Comparison of ENCODE assay signal across 9 cellular contexts in genomic region chr22:20017622-20017958, GRCh38. TPM values are rescaled to one million over a fixed set of nuclear protein-coding genes. Genes with fewer than 3 reads are reported as not detected.
A peak's percentile ranks its signal among the peaks of the same experiment; 100 is the strongest.
DNase-seq lines count a peak whose midpoint lies in the region; ATAC-seq, FAIRE-seq and TF ChIP-seq lines count a peak whose summit lies in the region.
"Had no signal": no experiment of that assay in that cellular context is flagged by ENCODE, and none has a peak within 500 bp of the region (broad histone marks: within the 10 kb centered on the region; RNA-seq: fewer than 3 reads in every experiment).

No MANE protein-coding gene starts in this region.

- H3K4me1 ChIP-seq in cardiac muscle cell (ENCODE audit: low read depth) (peaks cover 5% of the 10 kb centered on the region), HepG2 (ENCODE audit: insufficient read depth, low read length) (peaks cover 69% of the 10 kb centered on the region)

- TF ChIP-seq CTCF in cardiac muscle cell (IDR thresholded peaks at IDR 0.05; ENCODE audit: low read depth, low read length) (no peak), HepG2 (CRISPR knock-in tag; IDR thresholded peaks at IDR 0.05) (no peak)

- CTCF ChIA-PET in activated CD8-positive, alpha-beta T cell treated with anti-CD3 and anti-CD28 coated beads, Interleukin-2, amount 10 ng/mL, durations not matched to agents 7 days and 5 days (lab: Charles Lee), result interaction anchor here (1.5 kb wide), 1 partner anchor 111 kb away, joined by 4 read pairs; no protein-coding TSS in a partner anchor
- CTCF ChIA-PET in HepG2 (lab: Yijun Ruan, JAX; ENCODE audit: low intra/inter-chr PET ratio, low total read pairs), result no interaction called here

- POLR2A ChIA-PET in activated CD8-positive, alpha-beta T cell treated with anti-CD3 and anti-CD28 coated beads, Interleukin-2, amount 10 ng/mL, durations not matched to agents 7 days and 5 days (lab: Charles Lee), result no interaction called here
- POLR2A ChIA-PET in HepG2 (lab: Yijun Ruan, JAX), result no interaction called here

- ATAC-seq in Right ventricle myocardium superior (ENCODE audit: poor library complexity) (no peak), HepG2 (no peak), GM19395 (IDR thresholded peaks at IDR 0.05; ENCODE audit: unreplicated experiment) (no peak)
- ATAC-seq in activated CD8-positive, alpha-beta T cell treated with anti-CD3 and anti-CD28 coated beads, Interleukin-2, amount 10 ng/mL, durations not matched to agents 7 days and 5 days, result no peak
- no peak for ATAC-seq in stimulated activated naive CD8-positive, alpha-beta T cell treated with anti-CD3 and anti-CD28 coated beads, Interleukin-15, amount 100 ng/mL, for 72 hours

- peaks cover 18% of the 10 kb centered on the region for H3K79me2 ChIP-seq in HepG2 (ENCODE audit: insufficient read depth, low read length)

- H3K27ac ChIP-seq in cardiac muscle cell (no peak overlapping the region), HepG2 (ENCODE audit: extremely low read length, insufficient read depth, low read length) (no peak overlapping the region)

- H3K36me3 Mint-ChIP-seq in activated CD8-positive, alpha-beta T cell treated with anti-CD3 and anti-CD28 coated beads, Interleukin-2, amount 10 ng/mL, durations not matched to agents 7 days and 5 days (ENCODE audit: low read depth), result peaks cover 6% of the 10 kb centered on the region

- H3K4me3 Mint-ChIP-seq in activated CD8-positive, alpha-beta T cell treated with anti-CD3 and anti-CD28 coated beads, Interleukin-2, amount 10 ng/mL, durations not matched to agents 7 days and 5 days, result peak overlapping the region; percentile 82
- peak overlapping the region; percentile 90 to 91 for H3K4me3 Mint-ChIP-seq in stimulated activated naive CD8-positive, alpha-beta T cell treated with anti-CD3 and anti-CD28 coated beads, Interleukin-15, amount 100 ng/mL, for 72 hours

- intact Hi-C loops in Right ventricle myocardium superior (cut with DNase I), result no loop called here
- intact Hi-C loops in HepG2 (cut with micrococcal nuclease; ENCODE audit: unreplicated experiment), result loop anchor here (10.0 kb wide), 1 partner anchor 57 kb away; no protein-coding TSS in a partner anchor

- H3K4me1 Mint-ChIP-seq in activated CD8-positive, alpha-beta T cell treated with anti-CD3 and anti-CD28 coated beads, Interleukin-2, amount 10 ng/mL, durations not matched to agents 7 days and 5 days (ENCODE audit: low read depth), result peaks cover 32% of the 10 kb centered on the region
- peaks cover 32% of the 10 kb centered on the region for H3K4me1 Mint-ChIP-seq in stimulated activated naive CD8-positive, alpha-beta T cell treated with anti-CD3 and anti-CD28 coated beads, Interleukin-15, amount 100 ng/mL, for 72 hours

- H2AFZ ChIP-seq in HepG2 (ENCODE audit: low read length), result no peak overlapping the region

- TF ChIP-seq RAD21 in HepG2 (CRISPR knock-in tag; IDR thresholded peaks at IDR 0.05), result no peak

- FAIRE-seq in HepG2 (lab: Jason Lieb, UNC), result no peak

- no TSS peak for BruUV-seq in HepG2 (replicated peaks; lab: Mats Ljungman, UMichigan)

- no peaks in the 10 kb centered on the region for H3K9me3 Mint-ChIP-seq in activated CD8-positive, alpha-beta T cell treated with anti-CD3 and anti-CD28 coated beads, Interleukin-2, amount 10 ng/mL, durations not matched to agents 7 days and 5 days (ENCODE audit: insufficient read depth)
- no peaks in the 10 kb centered on the region for H3K9me3 Mint-ChIP-seq in stimulated activated naive CD8-positive, alpha-beta T cell treated with anti-CD3 and anti-CD28 coated beads, Interleukin-15, amount 100 ng/mL, for 72 hours

- H3K36me3 ChIP-seq in cardiac muscle cell (no peaks in the 10 kb centered on the region), HepG2 (replicated peaks in 1 of 2; ENCODE audit: control insufficient read depth in 1 of 2, insufficient read depth in 2 of 2, low read length in 2 of 2) (no peaks in the 10 kb centered on the region)

- H3K27me3 ChIP-seq in cardiac muscle cell (peaks cover 48% of the 10 kb centered on the region), HepG2 (ENCODE audit: control insufficient read depth in 1 of 2, insufficient read depth in 2 of 2, low read length in 2 of 2) (peaks cover 0 to 5% of the 10 kb centered on the region in 2 experiments; a peak in 2 of 5 replicates)

- H3K4me3 ChIP-seq in cardiac muscle cell (peak overlapping the region; percentile 63), HepG2 (replicated peaks in 1 of 3; ENCODE audit: insufficient read depth in 1 of 3, low read depth in 2 of 3, low read length in 3 of 3) (peak overlapping the region; percentile 67 to 81 (median 70))

- no peak for TF ChIP-seq EP300 in HepG2 (IDR thresholded peaks at IDR 0.05; ENCODE audit: low read depth in 2 of 2, low read length in 2 of 2)
- no peak for TF ChIP-seq EP300 in HepG2 (CRISPR knock-in tag; IDR thresholded peaks at IDR 0.05; ENCODE audit: borderline replicate concordance)

- in situ Hi-C loops in HepG2 (cut with HindIII; ENCODE audit: extremely low pct_ligation_motif_present, low pct_unique_long_range_greater_than_20kb), result no loop called here

- TF ChIP-seq POLR2A in HepG2 (IDR thresholded peaks at IDR 0.05; ENCODE audit: insufficient read depth in 1 of 2, low read depth in 2 of 2, low read length in 2 of 2), result no peak

- DNase-seq in cardiac muscle cell (ENCODE audit: low read depth in 1 of 2, low spot score in 1 of 2), result no peak
- no peak for DNase-seq in Right ventricle myocardium superior
- DNase-seq in activated CD8-positive, alpha-beta T cell treated with anti-CD3 and anti-CD28 coated beads, Interleukin-2, amount 10 ng/mL, durations not matched to agents 7 days and 5 days, result no peak
- no peak for DNase-seq in HepG2 (ENCODE audit: low spot score)
- no peak for DNase-seq in stimulated activated naive CD8-positive, alpha-beta T cell treated with anti-CD3 and anti-CD28 coated beads, Interleukin-15, amount 100 ng/mL, for 72 hours
- DNase-seq in iPS-NIHi7 (ENCODE audit: extremely low spot score), result no peak
- no peak for DNase-seq in activated effector memory CD4-positive, alpha-beta T cell treated with anti-CD3 and anti-CD28 coated beads, Interleukin-2, amount 50 U/mL, for 16 hours
- DNase-seq: stimulated activated CD4-positive, alpha-beta T cell treated with anti-CD3 and anti-CD28 coated beads, Interleukin-15, amount 100 ng/mL, for 24 hours had no signal

- peak overlapping the region; percentile 95 for H3K4me2 ChIP-seq in HepG2 (ENCODE audit: low read depth, low read length)

- H3K27ac Mint-ChIP-seq in activated CD8-positive, alpha-beta T cell treated with anti-CD3 and anti-CD28 coated beads, Interleukin-2, amount 10 ng/mL, durations not matched to agents 7 days and 5 days, result no peak overlapping the region
- H3K27ac Mint-ChIP-seq in stimulated activated naive CD8-positive, alpha-beta T cell treated with anti-CD3 and anti-CD28 coated beads, Interleukin-15, amount 100 ng/mL, for 72 hours, result no peak overlapping the region

- H4K20me1 ChIP-seq in HepG2 (ENCODE audit: insufficient read depth, low read length), result no peaks in the 10 kb centered on the region

- no peaks in the 10 kb centered on the region for H3K9me3 ChIP-seq in cardiac muscle cell (ENCODE audit: low read depth)
- H3K9me3 ChIP-seq in HepG2 (ENCODE audit: low read length), result no peaks in the 10 kb centered on the region

- WGBS in HepG2 (ENCODE audit: low lambda C conversion rate), result 57% methylated on average over 5 of the region's 9 CpGs

- H3K27me3 Mint-ChIP-seq in activated CD8-positive, alpha-beta T cell treated with anti-CD3 and anti-CD28 coated beads, Interleukin-2, amount 10 ng/mL, durations not matched to agents 7 days and 5 days (ENCODE audit: low read depth), result peaks cover 31% of the 10 kb centered on the region
- peaks cover 36% of the 10 kb centered on the region for H3K27me3 Mint-ChIP-seq in stimulated activated naive CD8-positive, alpha-beta T cell treated with anti-CD3 and anti-CD28 coated beads, Interleukin-15, amount 100 ng/mL, for 72 hours

- peak overlapping the region; percentile 23; the same call in 1 of the 2 replicates for H3K9ac ChIP-seq in HepG2 (ENCODE audit: insufficient read depth, low read depth, low read length)

RNA-seq across cellular contexts. Expression of gene ARVCF, which starts 1.0 kb away (rescaled TPM):
- 55.5 and 64.3 TPM in 2 replicates for total RNA-seq in cardiac muscle cell
- 28.8 and 40.3 TPM in 2 replicates for polyA plus RNA-seq in cardiac muscle cell
- 31.4 TPM for total RNA-seq in Right ventricle myocardium superior
- 1 to 10 TPM in 1 of 2 experiments, under 1 TPM in 1; 0.86 to 1.4 TPM for total RNA-seq in activated CD8-positive, alpha-beta T cell treated with anti-CD3 and anti-CD28 coated beads, Interleukin-2, amount 10 ng/mL, durations not matched to agents 7 days and 5 days
- total RNA-seq in HepG2 (2016; rRNA removed; fragmentation: Illumina TruSeq; extraction: Trizol), result 10.4 and 17.7 TPM in 2 replicates
- 3.9 and 4.0 TPM in 2 replicates for total RNA-seq in HepG2 (2016; cell fraction: cytosol; rRNA removed; fragmentation: Illumina TruSeq; extraction: Trizol; ENCODE audit: low read depth)
- total RNA-seq in HepG2 (2016; cell fraction: insoluble cytoplasmic fraction; rRNA removed; fragmentation: Illumina TruSeq; extraction: Trizol), result 8.1 and 18.0 TPM in 2 replicates
- total RNA-seq in HepG2 (2016; cell fraction: membrane; rRNA removed; fragmentation: Illumina TruSeq; extraction: Trizol), result 3.8 and 4.0 TPM in 2 replicates
- total RNA-seq in HepG2 (2016; cell fraction: nucleus; rRNA removed; fragmentation: Illumina TruSeq; extraction: Trizol), result 20.2 and 20.4 TPM in 2 replicates
- 16.4 and 23.8 TPM in 2 replicates for polyA plus RNA-seq in HepG2 (2011; rRNA removed)
- 8.4 and 13.1 TPM in 2 replicates for polyA plus RNA-seq in HepG2 (2011; cell fraction: cytosol; rRNA removed)
- polyA plus RNA-seq in HepG2 (2011; cell fraction: nucleus; rRNA removed), result 152 and 182 TPM in 2 replicates
- polyA plus RNA-seq in HepG2 (2012), result 11.1 and 12.4 TPM in 2 replicates
- polyA plus RNA-seq in HepG2 (2016; cell fraction: cytosol; fragmentation: Illumina TruSeq; extraction: Trizol; ENCODE audit: low read depth), result 0.99 and 1.4 TPM in 2 replicates
- 8.5 and 10.9 TPM in 2 replicates for polyA plus RNA-seq in HepG2 (2016; cell fraction: insoluble cytoplasmic fraction; fragmentation: Illumina TruSeq; extraction: Trizol; ENCODE audit: low read depth)
- polyA plus RNA-seq in HepG2 (2016; cell fraction: membrane; fragmentation: Illumina TruSeq; extraction: Trizol; ENCODE audit: low read depth), result 2.0 and 2.3 TPM in 2 replicates
- 42.2 and 48.6 TPM in 2 replicates for polyA plus RNA-seq in HepG2 (2016; cell fraction: nucleus; fragmentation: Illumina TruSeq; extraction: Trizol; ENCODE audit: insufficient read depth, low read depth)
- polyA minus RNA-seq in HepG2 (2011; rRNA and poly(A)+ RNA removed; ENCODE audit: low replicate concordance), result 1.2 and 26.6 TPM in 2 replicates
- 9.2 and 12.0 TPM in 2 replicates for polyA minus RNA-seq in HepG2 (2011; cell fraction: cytosol; rRNA and poly(A)+ RNA removed)
- 28.6 and 29.7 TPM in 2 replicates for polyA minus RNA-seq in HepG2 (2011; cell fraction: nucleus; rRNA and poly(A)+ RNA removed)

RNA-seq across cellular contexts. Expression of gene TANGO2, which starts 3.3 kb away (rescaled TPM):
- total RNA-seq in cardiac muscle cell (19.4 and 21.9 TPM in 2 replicates), Right ventricle myocardium superior (62.3 TPM), HepG2 (2016; rRNA removed; fragmentation: Illumina TruSeq; extraction: Trizol) (12.1 and 12.9 TPM in 2 replicates)
- polyA plus RNA-seq in cardiac muscle cell (17.5 and 18.7 TPM in 2 replicates), HepG2 (2011; rRNA removed) (14.8 and 20.8 TPM in 2 replicates)
- total RNA-seq in activated CD8-positive, alpha-beta T cell treated with anti-CD3 and anti-CD28 coated beads, Interleukin-2, amount 10 ng/mL, durations not matched to agents 7 days and 5 days, result 10 to 100 TPM; 39.1 to 43.3 TPM
- total RNA-seq in HepG2 (2016; cell fraction: cytosol; rRNA removed; fragmentation: Illumina TruSeq; extraction: Trizol; ENCODE audit: low read depth), result 7.0 and 7.5 TPM in 2 replicates
- 11.8 and 12.2 TPM in 2 replicates for total RNA-seq in HepG2 (2016; cell fraction: insoluble cytoplasmic fraction; rRNA removed; fragmentation: Illumina TruSeq; extraction: Trizol)
- 17.5 and 20.9 TPM in 2 replicates for total RNA-seq in HepG2 (2016; cell fraction: membrane; rRNA removed; fragmentation: Illumina TruSeq; extraction: Trizol)
- total RNA-seq in HepG2 (2016; cell fraction: nucleus; rRNA removed; fragmentation: Illumina TruSeq; extraction: Trizol), result 7.2 and 10.6 TPM in 2 replicates
- polyA plus RNA-seq in HepG2 (2011; cell fraction: cytosol; rRNA removed), result 17.4 and 18.3 TPM in 2 replicates
- polyA plus RNA-seq in HepG2 (2011; cell fraction: nucleus; rRNA removed), result 24.2 and 25.5 TPM in 2 replicates
- 5.0 and 9.6 TPM in 2 replicates for polyA plus RNA-seq in HepG2 (2012)
- 8.1 TPM in 2 replicates for polyA plus RNA-seq in HepG2 (2016; cell fraction: cytosol; fragmentation: Illumina TruSeq; extraction: Trizol; ENCODE audit: low read depth)
- polyA plus RNA-seq in HepG2 (2016; cell fraction: insoluble cytoplasmic fraction; fragmentation: Illumina TruSeq; extraction: Trizol; ENCODE audit: low read depth), result 10.1 and 14.2 TPM in 2 replicates
- 14.1 and 15.1 TPM in 2 replicates for polyA plus RNA-seq in HepG2 (2016; cell fraction: membrane; fragmentation: Illumina TruSeq; extraction: Trizol; ENCODE audit: low read depth)
- polyA plus RNA-seq in HepG2 (2016; cell fraction: nucleus; fragmentation: Illumina TruSeq; extraction: Trizol; ENCODE audit: insufficient read depth, low read depth), result 17.4 and 18.4 TPM in 2 replicates
- 34.8 and 39.9 TPM in 2 replicates for polyA minus RNA-seq in HepG2 (2011; rRNA and poly(A)+ RNA removed; ENCODE audit: low replicate concordance)
- polyA minus RNA-seq in HepG2 (2011; cell fraction: cytosol; rRNA and poly(A)+ RNA removed), result 9.8 and 10.9 TPM in 2 replicates
- 8.9 and 9.0 TPM in 2 replicates for polyA minus RNA-seq in HepG2 (2011; cell fraction: nucleus; rRNA and poly(A)+ RNA removed)
